ENCODE assay signal across 33 cellular contexts in genomic region chr5:172572440-172572839, GRCh38.
"Had no signal": no experiment of that assay in that cellular context is flagged by ENCODE, and none has a peak within 500 bp of the region (broad histone marks: within the 10 kb centered on the region; RNA-seq: fewer than 3 reads in every experiment).

No MANE protein-coding gene starts in this region.

- H3K4me3 Mint-ChIP-seq: activated CD4-positive, alpha-beta memory T cell treated with anti-CD3 and anti-CD28 coated beads for 36 hours; activated CD4-positive, alpha-beta T cell treated with anti-CD3 and anti-CD28 coated beads for 36 hours; activated CD4-positive, alpha-beta T cell treated with anti-CD3 and anti-CD28 coated beads, Interleukin-2, amount 10 ng/mL, durations not matched to agents 24 days and 14 days; activated CD8-positive, alpha-beta memory T cell treated with anti-CD3 and anti-CD28 coated beads, Interleukin-2, amount 10 ng/mL, durations not matched to agents 7 days and 5 days; activated CD8-positive, alpha-beta T cell treated with anti-CD3 and anti-CD28 coated beads, Interleukin-2, amount 10 ng/mL, durations not matched to agents 7 days and 5 days; activated naive CD4-positive, alpha-beta T cell treated with anti-CD3 and anti-CD28 coated beads for 36 hours; activated naive CD8-positive, alpha-beta T cell; activated T-helper 1 cell treated with anti-CD3 and anti-CD28 coated beads, Interleukin-12 subunit alpha, Interleukin-12 subunit beta, Interleukin-2, Interleukin-4 antibody, amounts not matched to agents 30 ng/mL and 10 ng/mL and 1 ng/mL, durations not matched to agents 14 hours and 24 hours and 36 hours; central memory CD8-positive, alpha-beta T cell; dendritic cell treated with granulocyte-macrophage colony-stimulating factor and Interleukin-4, amounts not matched to agents 40 ng/mL and 50 ng/mL, for 4 days; endodermal cell; T-helper 17 cell; T-helper 2 cell treated with Interferon-gamma antibody and Interleukin-4, amounts not matched to agents 5 μg/mL and 100 μg/mL, for 36 hours had no signal

- ATAC-seq: activated CD4-positive, alpha-beta T cell treated with anti-CD3 and anti-CD28 coated beads for 36 hours; activated CD8-positive, alpha-beta memory T cell treated with anti-CD3 and anti-CD28 coated beads, Interleukin-2, amount 10 ng/mL, durations not matched to agents 7 days and 5 days; activated CD8-positive, alpha-beta T cell treated with anti-CD3 and anti-CD28 coated beads, Interleukin-2, amount 10 ng/mL, durations not matched to agents 7 days and 5 days; body of pancreas; esophagus mucosa; T-helper 17 cell had no signal

- DNase-seq: activated CD4-positive, alpha-beta memory T cell treated with anti-CD3 and anti-CD28 coated beads for 36 hours; activated CD4-positive, alpha-beta T cell treated with anti-CD3 and anti-CD28 coated beads for 36 hours; activated CD4-positive, alpha-beta T cell treated with anti-CD3 and anti-CD28 coated beads, Interleukin-2, amount 10 ng/mL, durations not matched to agents 24 days and 14 days; activated CD4-positive, CD25-positive, alpha-beta regulatory T cell; activated CD4-positive, CD25-positive, alpha-beta regulatory T cell treated with anti-CD3 and anti-CD28 coated beads, Interleukin-2, amount 50 U/mL, for 72 hours; activated CD8-positive, alpha-beta memory T cell treated with anti-CD3 and anti-CD28 coated beads, Interleukin-2, amount 10 ng/mL, durations not matched to agents 7 days and 5 days; activated CD8-positive, alpha-beta memory T cell treated with anti-CD3 and anti-CD28 coated beads, Interleukin-2, amount 50 U/mL, for 4 hours; activated CD8-positive, alpha-beta T cell treated with anti-CD3 and anti-CD28 coated beads, Interleukin-2, amount 10 ng/mL, durations not matched to agents 7 days and 5 days; activated effector memory CD4-positive, alpha-beta T cell treated with anti-CD3 and anti-CD28 coated beads, Interleukin-2, amount 50 U/mL, for 16 hours; activated naive CD4-positive, alpha-beta T cell treated with anti-CD3 and anti-CD28 coated beads for 36 hours; activated T-cell treated with anti-CD3 and anti-CD28 coated beads, Interleukin-2, amount 50 U/mL, for 1 hour; activated T-cell treated with anti-CD3 and anti-CD28 coated beads, Interleukin-2, amount 50 U/mL, for 48 hours; amygdala; aorta; body of pancreas; dorsolateral prefrontal cortex; effector memory CD4-positive, alpha-beta T cell; endodermal cell; foreskin fibroblast; head of caudate nucleus; T-helper 1 cell; T-helper 17 cell; T1000 had no signal

- H3K27me3 ChIP-seq: body of pancreas, breast epithelium, dorsolateral prefrontal cortex had no signal

- FAIRE-seq: frontal cortex had no signal

- H3K36me3 Mint-ChIP-seq: activated CD4-positive, alpha-beta memory T cell treated with anti-CD3 and anti-CD28 coated beads for 36 hours; activated CD8-positive, alpha-beta memory T cell treated with anti-CD3 and anti-CD28 coated beads, Interleukin-2, amount 10 ng/mL, durations not matched to agents 7 days and 5 days; activated naive CD8-positive, alpha-beta T cell had no signal

- H3K9me3 ChIP-seq: body of pancreas, breast epithelium had no signal

- H3K27ac Mint-ChIP-seq: activated CD4-positive, alpha-beta memory T cell treated with anti-CD3 and anti-CD28 coated beads for 36 hours; activated CD4-positive, alpha-beta T cell treated with anti-CD3 and anti-CD28 coated beads for 36 hours; activated CD4-positive, alpha-beta T cell treated with anti-CD3 and anti-CD28 coated beads, Interleukin-2, amount 10 ng/mL, durations not matched to agents 24 days and 14 days; activated CD8-positive, alpha-beta memory T cell treated with anti-CD3 and anti-CD28 coated beads, Interleukin-2, amount 10 ng/mL, durations not matched to agents 7 days and 5 days; activated CD8-positive, alpha-beta T cell treated with anti-CD3 and anti-CD28 coated beads, Interleukin-2, amount 10 ng/mL, durations not matched to agents 7 days and 5 days; activated naive CD4-positive, alpha-beta T cell treated with anti-CD3 and anti-CD28 coated beads for 36 hours; activated naive CD8-positive, alpha-beta T cell; activated T-helper 1 cell treated with anti-CD3 and anti-CD28 coated beads, Interleukin-12 subunit alpha, Interleukin-12 subunit beta, Interleukin-2, Interleukin-4 antibody, amounts not matched to agents 30 ng/mL and 10 ng/mL and 1 ng/mL, durations not matched to agents 14 hours and 24 hours and 36 hours; activated T-helper 2 cell treated with anti-CD3 and anti-CD28 coated beads, Interferon-gamma antibody, Interleukin-2, Interleukin-4, amounts not matched to agents 10 μg/mL and 5 μg/mL and 100 μg/mL, durations not matched to agents 14 hours and 24 hours and 36 hours; dendritic cell treated with granulocyte-macrophage colony-stimulating factor and Interleukin-4, amounts not matched to agents 40 ng/mL and 50 ng/mL, for 4 days; endodermal cell; T-helper 17 cell; T-helper 2 cell treated with Interferon-gamma antibody and Interleukin-4, amounts not matched to agents 5 μg/mL and 100 μg/mL, for 36 hours had no signal

- H3K9me3 Mint-ChIP-seq: activated CD4-positive, alpha-beta memory T cell treated with anti-CD3 and anti-CD28 coated beads for 36 hours; activated CD4-positive, alpha-beta T cell treated with anti-CD3 and anti-CD28 coated beads, Interleukin-2, amount 10 ng/mL, durations not matched to agents 24 days and 14 days; activated naive CD4-positive, alpha-beta T cell treated with anti-CD3 and anti-CD28 coated beads for 36 hours; activated T-helper 1 cell treated with anti-CD3 and anti-CD28 coated beads, Interleukin-12 subunit alpha, Interleukin-12 subunit beta, Interleukin-2, Interleukin-4 antibody, amounts not matched to agents 30 ng/mL and 10 ng/mL and 1 ng/mL, durations not matched to agents 14 hours and 24 hours and 36 hours; activated T-helper 2 cell treated with anti-CD3 and anti-CD28 coated beads, Interferon-gamma antibody, Interleukin-2, Interleukin-4, amounts not matched to agents 10 μg/mL and 5 μg/mL and 100 μg/mL, durations not matched to agents 14 hours and 24 hours and 36 hours; central memory CD8-positive, alpha-beta T cell; dendritic cell treated with granulocyte-macrophage colony-stimulating factor and Interleukin-4, amounts not matched to agents 40 ng/mL and 50 ng/mL, for 4 days; endodermal cell; T-helper 2 cell treated with Interferon-gamma antibody and Interleukin-4, amounts not matched to agents 5 μg/mL and 100 μg/mL, for 36 hours had no signal

- H3K36me3 ChIP-seq: breast epithelium had no signal

- H3K4me1 Mint-ChIP-seq: activated CD4-positive, alpha-beta T cell treated with anti-CD3 and anti-CD28 coated beads for 36 hours; activated CD4-positive, alpha-beta T cell treated with anti-CD3 and anti-CD28 coated beads, Interleukin-2, amount 10 ng/mL, durations not matched to agents 24 days and 14 days; activated CD8-positive, alpha-beta memory T cell treated with anti-CD3 and anti-CD28 coated beads, Interleukin-2, amount 10 ng/mL, durations not matched to agents 7 days and 5 days; central memory CD8-positive, alpha-beta T cell had no signal

- H3K27ac ChIP-seq: body of pancreas, coronary artery had no signal

- H3K4me3 ChIP-seq: body of pancreas, breast epithelium, coronary artery, dorsolateral prefrontal cortex had no signal

- H3K27me3 Mint-ChIP-seq: activated CD4-positive, alpha-beta memory T cell treated with anti-CD3 and anti-CD28 coated beads for 36 hours; activated CD4-positive, alpha-beta T cell treated with anti-CD3 and anti-CD28 coated beads for 36 hours; activated CD4-positive, alpha-beta T cell treated with anti-CD3 and anti-CD28 coated beads, Interleukin-2, amount 10 ng/mL, durations not matched to agents 24 days and 14 days; activated CD8-positive, alpha-beta memory T cell treated with anti-CD3 and anti-CD28 coated beads, Interleukin-2, amount 10 ng/mL, durations not matched to agents 7 days and 5 days; activated naive CD8-positive, alpha-beta T cell had no signal

- H3K4me1 ChIP-seq: body of pancreas, breast epithelium had no signal
